1 cellular context compared by ENCODE assay signal in the genomic region with DNA sequence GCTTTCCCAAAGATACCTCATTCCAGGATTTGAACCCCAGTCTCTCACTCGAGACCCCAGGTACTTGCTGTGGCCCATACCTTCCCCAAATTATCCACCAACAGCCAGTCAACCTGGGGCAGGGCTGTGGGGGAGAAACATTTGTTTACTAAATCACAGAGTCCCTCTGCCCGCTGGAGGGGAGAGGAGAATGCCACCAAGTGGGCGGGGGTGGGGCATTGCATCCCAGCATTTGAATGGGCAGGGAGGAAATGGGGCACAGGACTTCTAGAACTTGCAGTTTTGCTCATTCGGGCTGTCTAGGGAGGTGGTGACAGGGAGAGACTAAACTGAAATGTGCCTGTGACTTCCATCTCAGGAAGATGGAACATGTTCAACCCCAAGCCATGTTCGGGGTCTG.
TF ChIP-seq lines count a peak whose summit lies in the region.

No MANE protein-coding gene starts in this region.

TF ChIP-seq in A549, 52 proteins besides CTCF, POLR2A, EP300 and RAD21:
- TF ChIP-seq HEYL (CRISPR knock-in tag; IDR thresholded peaks at IDR 0.05) = no peak
- TF ChIP-seq JUN (IDR thresholded peaks at IDR 0.05) = no peak
- TF ChIP-seq CBX2 (IDR thresholded peaks at IDR 0.05; ENCODE audit: borderline replicate concordance, low read depth) = no peak
- TF ChIP-seq, protein P1, sequence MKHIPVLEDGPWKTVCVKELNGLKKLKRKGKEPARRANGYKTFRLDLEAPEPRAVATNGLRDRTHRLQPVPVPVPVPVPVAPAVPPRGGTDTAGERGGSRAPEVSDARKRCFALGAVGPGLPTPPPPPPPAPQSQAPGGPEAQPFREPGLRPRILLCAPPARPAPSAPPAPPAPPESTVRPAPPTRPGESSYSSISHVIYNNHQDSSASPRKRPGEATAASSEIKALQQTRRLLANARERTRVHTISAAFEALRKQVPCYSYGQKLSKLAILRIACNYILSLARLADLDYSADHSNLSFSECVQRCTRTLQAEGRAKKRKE (CRISPR knock-in tag; IDR thresholded peaks at IDR 0.05; ENCODE audit: low read depth) = no peak
- no peak for TF ChIP-seq RCOR1 (IDR thresholded peaks at IDR 0.05; ENCODE audit: low read depth, low read length)
- TF ChIP-seq CHD4 (IDR thresholded peaks at IDR 0.05; ENCODE audit: borderline replicate concordance) = no peak
- TF ChIP-seq FOSL2 (IDR thresholded peaks at IDR 0.05) = no peak
- no peak for TF ChIP-seq FOSL2 (CRISPR knock-in tag; IDR thresholded peaks at IDR 0.05)
- TF ChIP-seq, protein P2, sequence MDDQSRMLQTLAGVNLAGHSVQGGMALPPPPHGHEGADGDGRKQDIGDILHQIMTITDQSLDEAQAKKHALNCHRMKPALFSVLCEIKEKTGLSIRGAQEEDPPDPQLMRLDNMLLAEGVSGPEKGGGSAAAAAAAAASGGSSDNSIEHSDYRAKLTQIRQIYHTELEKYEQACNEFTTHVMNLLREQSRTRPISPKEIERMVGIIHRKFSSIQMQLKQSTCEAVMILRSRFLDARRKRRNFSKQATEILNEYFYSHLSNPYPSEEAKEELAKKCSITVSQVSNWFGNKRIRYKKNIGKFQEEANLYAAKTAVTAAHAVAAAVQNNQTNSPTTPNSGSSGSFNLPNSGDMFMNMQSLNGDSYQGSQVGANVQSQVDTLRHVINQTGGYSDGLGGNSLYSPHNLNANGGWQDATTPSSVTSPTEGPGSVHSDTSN (IDR thresholded peaks at IDR 0.05) = no peak
- TF ChIP-seq CEBPB (IDR thresholded peaks at IDR 0.05) = no peak
- TF ChIP-seq NR3C1 (IDR thresholded peaks at IDR 0.05) = no peak
- TF ChIP-seq ZNF302 (CRISPR knock-in tag; IDR thresholded peaks at IDR 0.05) = no peak
- TF ChIP-seq, protein P3, sequence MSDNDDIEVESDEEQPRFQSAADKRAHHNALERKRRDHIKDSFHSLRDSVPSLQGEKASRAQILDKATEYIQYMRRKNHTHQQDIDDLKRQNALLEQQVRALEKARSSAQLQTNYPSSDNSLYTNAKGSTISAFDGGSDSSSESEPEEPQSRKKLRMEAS (IDR thresholded peaks at IDR 0.05) = no peak
- no peak for TF ChIP-seq TP53 (CRISPR knock-in tag; IDR thresholded peaks at IDR 0.05)
- no peak for TF ChIP-seq TFCP2L1 (CRISPR knock-in tag; IDR thresholded peaks at IDR 0.05)
- TF ChIP-seq FOSB (CRISPR knock-in tag; IDR thresholded peaks at IDR 0.05) = no peak
- TF ChIP-seq FOXS1 (CRISPR knock-in tag; IDR thresholded peaks at IDR 0.05) = no peak
- no peak for TF ChIP-seq ZFP36 (IDR thresholded peaks at IDR 0.05; ENCODE audit: borderline replicate concordance, partially characterized antibody)
- TF ChIP-seq ESRRA (IDR thresholded peaks at IDR 0.05; ENCODE audit: borderline replicate concordance, low read length) = no peak
- no peak for TF ChIP-seq SREBF2 (IDR thresholded peaks at IDR 0.05)
- no peak for TF ChIP-seq CBX8 (IDR thresholded peaks at IDR 0.05)
